In the genomic region with DNA sequence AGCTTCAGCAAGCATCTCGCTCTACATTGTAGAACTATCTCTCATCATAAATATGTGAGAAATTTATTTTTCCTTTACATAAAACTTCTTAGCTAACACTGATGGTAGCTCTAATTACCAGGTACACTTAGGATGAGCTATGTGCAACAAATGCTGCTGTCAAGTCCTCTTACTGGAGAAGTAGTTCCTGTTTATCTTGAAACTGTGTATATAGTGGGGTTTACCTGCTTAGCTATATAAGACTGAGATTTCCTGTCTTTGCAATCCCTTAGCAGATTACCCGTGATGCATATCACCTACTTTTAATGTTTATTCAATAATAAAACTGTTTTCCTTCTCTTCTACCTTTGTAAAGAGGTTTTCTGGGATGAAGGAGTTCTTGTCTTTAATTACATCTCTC, we compare ENCODE assay signal across 25 cellular contexts.
"Had no signal": no experiment of that assay in that cellular context is flagged by ENCODE, and none has a peak within 500 bp of the region (broad histone marks: within the 10 kb centered on the region; RNA-seq: fewer than 3 reads in every experiment).

No MANE protein-coding gene starts in this region.

- H2AFZ ChIP-seq: hepatocyte had no signal

- H3K4me2 ChIP-seq: hepatocyte had no signal

- H3K4me3 ChIP-seq: colonic mucosa, coronary artery, dorsolateral prefrontal cortex, esophagus muscularis mucosa, esophagus squamous epithelium, gastrocnemius medialis, gastroesophageal sphincter, heart left ventricle, heart right ventricle, hepatocyte had no signal

- H3K9me3 ChIP-seq: colonic mucosa, esophagus muscularis mucosa, esophagus squamous epithelium, gastrocnemius medialis, gastroesophageal sphincter, heart left ventricle, heart right ventricle had no signal

- ATAC-seq: effector memory CD8-positive, alpha-beta T cell; esophagus mucosa; foreskin keratinocyte; gastrocnemius medialis; gastroesophageal sphincter; heart left ventricle; heart right ventricle had no signal

- DNase-seq: colonic mucosa; cortex of kidney; dermis blood vessel endothelial cell; dorsolateral prefrontal cortex; effector CD8-positive, alpha-beta T cell; effector memory CD4-positive, alpha-beta T cell; effector memory CD8-positive, alpha-beta T cell; endodermal cell; erythroblast; esophagus squamous epithelium; foreskin fibroblast; foreskin keratinocyte; foreskin melanocyte; gastrocnemius medialis; glutamatergic neuron; head of caudate nucleus; heart left ventricle; heart right ventricle had no signal

- H3K27ac Mint-ChIP-seq: dendritic cell treated with granulocyte-macrophage colony-stimulating factor and Interleukin-4, amounts not matched to agents 40 ng/mL and 50 ng/mL, for 4 days; effector memory CD8-positive, alpha-beta T cell; endodermal cell had no signal

- H3K4me1 ChIP-seq: colonic mucosa, esophagus muscularis mucosa, esophagus squamous epithelium, foreskin keratinocyte, gastrocnemius medialis, gastroesophageal sphincter, heart left ventricle had no signal

- H3K27ac ChIP-seq: colonic mucosa, coronary artery, dorsolateral prefrontal cortex, epithelial cell of prostate, esophagus muscularis mucosa, esophagus squamous epithelium, foreskin keratinocyte, gastrocnemius medialis, gastroesophageal sphincter, heart left ventricle, heart right ventricle, hepatocyte had no signal

- H3K27me3 Mint-ChIP-seq: dendritic cell treated with granulocyte-macrophage colony-stimulating factor and Interleukin-4, amounts not matched to agents 40 ng/mL and 50 ng/mL, for 4 days had no signal

- H3K27me3 ChIP-seq: colonic mucosa, dorsolateral prefrontal cortex, esophagus muscularis mucosa, esophagus squamous epithelium, foreskin keratinocyte, gastrocnemius medialis, gastroesophageal sphincter, heart left ventricle, heart right ventricle had no signal

- H3K9me3 Mint-ChIP-seq: dendritic cell treated with granulocyte-macrophage colony-stimulating factor and Interleukin-4, amounts not matched to agents 40 ng/mL and 50 ng/mL, for 4 days; endodermal cell had no signal

- H3K79me2 ChIP-seq: hepatocyte had no signal

- H3K4me3 Mint-ChIP-seq: dendritic cell treated with granulocyte-macrophage colony-stimulating factor and Interleukin-4, amounts not matched to agents 40 ng/mL and 50 ng/mL, for 4 days; effector memory CD8-positive, alpha-beta T cell; endodermal cell had no signal

- H3K36me3 ChIP-seq: colonic mucosa, esophagus muscularis mucosa, esophagus squamous epithelium, gastrocnemius medialis, gastroesophageal sphincter, heart left ventricle, heart right ventricle had no signal
